Comparison of ENCODE assay signal across 25 cellular contexts in the genomic region with DNA sequence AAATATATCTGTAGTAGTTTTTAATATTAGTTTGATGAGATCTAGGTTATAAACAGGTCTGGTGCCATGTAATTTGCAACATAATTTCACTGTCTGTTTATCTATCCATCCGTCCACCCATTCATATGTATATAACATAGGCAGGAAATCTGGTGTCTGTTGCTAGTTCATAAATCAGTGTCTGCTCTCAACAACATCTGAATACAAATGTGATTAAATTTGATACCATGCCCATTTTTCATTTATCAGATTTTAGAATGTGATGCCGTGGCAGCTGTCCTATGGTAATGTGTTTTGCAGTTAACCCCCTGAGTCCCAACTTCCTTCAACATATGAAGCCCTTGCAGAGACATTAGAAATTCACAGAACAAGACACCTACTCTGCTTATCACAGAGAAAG.
"Had no signal": no experiment of that assay in that cellular context is flagged by ENCODE, and none has a peak within 500 bp of the region (broad histone marks: within the 10 kb centered on the region; RNA-seq: fewer than 3 reads in every experiment).

No MANE protein-coding gene starts in this region.

- H3K27ac ChIP-seq: ascending aorta, body of pancreas, Peyer's patch, RWPE1, SJCRH30 had no signal

- FAIRE-seq: TTC549 had no signal

- H3K4me3 ChIP-seq: ascending aorta, body of pancreas, MG63, Peyer's patch, SJCRH30 had no signal

- H3K9me3 ChIP-seq: ascending aorta, body of pancreas, MG63, Peyer's patch had no signal

- H3K36me3 ChIP-seq: ascending aorta, MG63, Peyer's patch, SJCRH30 had no signal

- H3K4me1 ChIP-seq: ascending aorta, body of pancreas, Peyer's patch had no signal

- H3K27me3 ChIP-seq: ascending aorta, body of pancreas, MG63, Peyer's patch, SJCRH30 had no signal

- ATAC-seq: activated CD8-positive, alpha-beta memory T cell treated with anti-CD3 and anti-CD28 coated beads, Interleukin-2, amount 10 ng/mL, durations not matched to agents 7 days and 5 days; body of pancreas; T-helper 17 cell had no signal

- DNase-seq: activated B cell treated with CpG ODN at 0.5 μM for 24 hours; activated CD4-positive, alpha-beta T cell treated with anti-CD3 and anti-CD28 coated beads for 1 hour; activated CD4-positive, alpha-beta T cell treated with anti-CD3 and anti-CD28 coated beads, Interleukin-2, amount 50 U/mL, for 48 hours; activated CD8-positive, alpha-beta memory T cell treated with anti-CD3 and anti-CD28 coated beads, Interleukin-2, amount 10 ng/mL, durations not matched to agents 7 days and 5 days; activated effector memory CD4-positive, alpha-beta T cell treated with Interleukin-2 at 50 U/mL for 16 hours; activated naive CD4-positive, alpha-beta T cell; activated T-cell treated with anti-CD3 and anti-CD28 coated beads, Interleukin-2, amount 50 U/mL, for 24 hours; body of pancreas; cortex of kidney; MG63; MV-4-11; NCI-H1092 treated with DMSO at 0.1 percent for 48 hours; NCI-H1417 treated with DMSO at 0.1 percent for 48 hours; NCI-H187; NCI-H2081; NCI-H510A treated with DMSO at 0.1 percent for 48 hours; NCI-H748 treated with DMSO at 0.1 percent for 48 hours; Peyer's patch; Right ventricle myocardium superior; SJCRH30; T-helper 17 cell; T-helper 9 cell had no signal
